10 cellular contexts compared by ENCODE assay signal in genomic region chr7:151851782-151852181, GRCh38. TPM values are rescaled to one million over a fixed set of nuclear protein-coding genes. Genes with fewer than 3 reads are reported as not detected.
A peak's percentile ranks its signal among the peaks of the same experiment; 100 is the strongest.
DNase-seq lines count a peak whose midpoint lies in the region; ATAC-seq and TF ChIP-seq lines count a peak whose summit lies in the region.
"Had no signal": no experiment of that assay in that cellular context is flagged by ENCODE, and none has a peak within 500 bp of the region (broad histone marks: within the 10 kb centered on the region; RNA-seq: fewer than 3 reads in every experiment).

No MANE protein-coding gene starts in this region.

- no peaks in the 10 kb centered on the region for H3K36me3 ChIP-seq in esophagus muscularis mucosa
- no peaks in the 10 kb centered on the region for H3K36me3 ChIP-seq in rectal smooth muscle tissue (ENCODE audit: control insufficient read depth, insufficient read depth, low read length)
- H3K36me3 ChIP-seq in GM23338 (ENCODE audit: insufficient read depth): no peaks in the 10 kb centered on the region

- H3K27me3 Mint-ChIP-seq in GM23338 (ENCODE audit: insufficient read depth, low read depth, poor library complexity): peaks cover 8% of the 10 kb centered on the region

- H3K4me3 Mint-ChIP-seq in GM23338: no peak overlapping the region

- TF ChIP-seq POLR2A in esophagus muscularis mucosa (IDR thresholded peaks at IDR 0.05; ENCODE audit: low read depth): no peak

- no peaks in the 10 kb centered on the region for H3K36me3 Mint-ChIP-seq in GM23338 (ENCODE audit: low read depth)

- DNase-seq in Kasumi-1 (lab: John Stamatoyannopoulos, UW): peak; percentile 48 to 55
- no peak for DNase-seq in esophagus muscularis mucosa (ENCODE audit: extremely low spot score)
- no peak for DNase-seq in NOMO-1 treated with DMSO at 0.1 percent for 48 hours (lab: John Stamatoyannopoulos, UW; ENCODE audit: unreplicated experiment)
- DNase-seq in GM23338 (ENCODE audit: low spot score): no peak
- DNase-seq in OCI-M2 (lab: John Stamatoyannopoulos, UW; ENCODE audit: unreplicated experiment): no peak
- DNase-seq: NCI-H1417 treated with DMSO at 0.1 percent for 48 hours had no signal

- no peaks in the 10 kb centered on the region; the same call in 2 of the 3 replicates for H3K9me3 Mint-ChIP-seq in GM23338

- H2AFZ ChIP-seq in GM23338: no peak overlapping the region

- TF ChIP-seq EP300 in esophagus muscularis mucosa (IDR thresholded peaks at IDR 0.05): no peak

- peak; percentile 36 for ATAC-seq in GM18868 (IDR thresholded peaks at IDR 0.05; ENCODE audit: unreplicated experiment)
- ATAC-seq in GM23338: no peak
- ATAC-seq in GM18873 (IDR thresholded peaks at IDR 0.05; ENCODE audit: low FRiP score, unreplicated experiment): no peak

- peak overlapping the region in 3 of 4 donors; percentile 18 to 33 (median 30) for H3K27ac ChIP-seq in esophagus muscularis mucosa (replicated peaks in 1 of 4)
- H3K27ac ChIP-seq in rectal smooth muscle tissue (ENCODE audit: low read depth, low read length): no peak overlapping the region
- H3K27ac ChIP-seq in GM23338 (ENCODE audit: low read depth): no peak overlapping the region

- H3K4me1 Mint-ChIP-seq in GM23338: peaks cover 11% of the 10 kb centered on the region

- no peaks in the 10 kb centered on the region for H3K79me2 ChIP-seq in GM23338 (replicated peaks; ENCODE audit: insufficient read depth)

- no peaks in the 10 kb centered on the region for H3K27me3 ChIP-seq in esophagus muscularis mucosa
- H3K27me3 ChIP-seq in rectal smooth muscle tissue (ENCODE audit: control insufficient read depth, insufficient read depth, low read length): no peaks in the 10 kb centered on the region
- no peaks in the 10 kb centered on the region for H3K27me3 ChIP-seq in GM23338 (ENCODE audit: insufficient read depth)
- H3K27me3 ChIP-seq: dorsolateral prefrontal cortex had no signal

- H3K4me3 ChIP-seq in esophagus muscularis mucosa (peak overlapping the region in 2 of 4 donors; percentile 14 to 18), rectal smooth muscle tissue (ENCODE audit: low read length) (peak overlapping the region; percentile 44), GM23338 (no peak overlapping the region)

- H3K4me1 ChIP-seq in esophagus muscularis mucosa: peaks cover 0 to 18% (median 2%) of the 10 kb centered on the region in 4 donors
- no peaks in the 10 kb centered on the region for H3K4me1 ChIP-seq in rectal smooth muscle tissue (ENCODE audit: control insufficient read depth, insufficient read depth, low read length)
- H3K4me1 ChIP-seq in GM23338 (ENCODE audit: insufficient read depth): no peaks in the 10 kb centered on the region

- intact Hi-C loops in esophagus muscularis mucosa (cut with DNase I): no loop called here

- 60% methylated on average over 12 of the region's 13 CpGs for whole genome bisulfite sequencing in esophagus muscularis mucosa

- H3K27ac Mint-ChIP-seq in GM23338: no peak overlapping the region

- H3K9me3 ChIP-seq in esophagus muscularis mucosa: no peaks in the 10 kb centered on the region

- no peak overlapping the region for H3K9ac ChIP-seq in rectal smooth muscle tissue (ENCODE audit: low read length)

- TF ChIP-seq CTCF in esophagus muscularis mucosa (IDR thresholded peaks at IDR 0.05) (no peak), GM23338 (conservative IDR thresholded peaks at IDR 0.05; ENCODE audit: low read depth in 2 of 2) (no peak)

- no peaks in the 10 kb centered on the region for H4K20me1 ChIP-seq in GM23338 (replicated peaks; ENCODE audit: insufficient read depth)

- H3F3A ChIP-seq in GM23338 (replicated peaks; ENCODE audit: low read depth): no peaks in the 10 kb centered on the region

- no peaks in the 10 kb centered on the region for H3K9me2 ChIP-seq in GM23338 (ENCODE audit: insufficient read depth)

- H3K4me2 ChIP-seq in GM23338: no peak overlapping the region

TF ChIP-seq in GM23338, 12 proteins besides CTCF, POLR2A, EP300 and RAD21 (continues in another document):
- TF ChIP-seq CREB1 (CRISPR knock-in tag; IDR thresholded peaks at IDR 0.05; ENCODE audit: low read depth) (no peak), STAT1 (IDR thresholded peaks at IDR 0.05; ENCODE audit: unreplicated experiment) (no peak), EZH2 (IDR thresholded peaks at IDR 0.05; ENCODE audit: low read depth, unreplicated experiment) (no peak), ZNF114 (CRISPR knock-in tag; IDR thresholded peaks at IDR 0.05) (no peak), REST (IDR thresholded peaks at IDR 0.05; ENCODE audit: unreplicated experiment) (no peak), NANOG (IDR thresholded peaks at IDR 0.05; ENCODE audit: borderline replicate concordance) (no peak), EZH2phosphoT487 (IDR thresholded peaks at IDR 0.05; ENCODE audit: unreplicated experiment) (no peak), ZNF331 (CRISPR knock-in tag; IDR thresholded peaks at IDR 0.05; ENCODE audit: low read depth) (no peak), ETS1 (IDR thresholded peaks at IDR 0.05) (no peak), JUNB (IDR thresholded peaks at IDR 0.05; ENCODE audit: unreplicated experiment) (no peak), POLR2AphosphoS5 (IDR thresholded peaks at IDR 0.05; ENCODE audit: low read depth) (no peak)

RNA-seq across cellular contexts. Expression of gene PRKAG2, which starts 25.1 kb away (rescaled TPM):
- total RNA-seq in esophagus muscularis mucosa: 10 to 100 TPM; 51.3 to 97.2 (median 77.5) TPM
- 11.4 and 14.9 TPM in 2 replicates for total RNA-seq in GM23338 (2014; rRNA removed; shearing (Covaris generic))
- 6.3 and 9.1 TPM in 2 replicates for polyA plus RNA-seq in GM23338 (2016; fragmentation: Nextera tagmentation; extraction: Ambion mirVana)

Comparison
In these comparisons a context has a peak if more than half of its experiments do, and no peak if none do; other contexts are left out.
1. DNase-seq: peak in Kasumi-1 (2 of 2); none in esophagus muscularis mucosa (single experiment), NOMO-1 treated with DMSO at 0.1 percent for 48 hours (single experiment), GM23338 (single experiment) and OCI-M2 (single experiment).
2. H3K27ac ChIP-seq: peak in esophagus muscularis mucosa (3 of 4); none in rectal smooth muscle tissue (single experiment) and GM23338 (single experiment).